8 cellular contexts compared by ENCODE assay signal in genomic region chr11:31810779-31811647, GRCh38. TPM values are rescaled to one million over a fixed set of nuclear protein-coding genes. Genes with fewer than 3 reads are reported as not detected.
DNase-seq lines count a peak whose midpoint lies in the region; ATAC-seq and TF ChIP-seq lines count a peak whose summit lies in the region.

PAX6 (minus strand) TSS chr11:31811322; CDS start chr11:31806411, 4,911 bp downstream.

- peak within 1 kb of the TSS; percentile 46 for H2AFZ ChIP-seq in parathyroid adenoma

- peaks cover 1% of the 10 kb centered on the region for H3K9me3 Mint-ChIP-seq in activated naive CD8-positive, alpha-beta T cell treated with anti-CD3 and anti-CD28 coated beads for 36 hours

- H3K4me1 ChIP-seq in parathyroid adenoma: no peaks in the 10 kb centered on the region

- ATAC-seq in GM19372 (IDR thresholded peaks at IDR 0.05; ENCODE audit: low read depth, unreplicated experiment) (peak; percentile 43), HG03378 (IDR thresholded peaks at IDR 0.05; ENCODE audit: unreplicated experiment) (peak; percentile 85), left cardiac atrium (peak; percentile 36 to 60)

- peak; percentile 62 for DNase-seq in COLO668 (lab: John Stamatoyannopoulos, UW; ENCODE audit: unreplicated experiment)
- DNase-seq in NCI-H526 treated with DMSO at 0.1 percent for 48 hours (lab: John Stamatoyannopoulos, UW): peak; percentile 99
- peak; percentile 66 for DNase-seq in activated naive CD8-positive, alpha-beta T cell treated with anti-CD3 and anti-CD28 coated beads for 36 hours
- DNase-seq in left cardiac atrium: peak; percentile 40
- DNase-seq in activated gamma-delta T cell (lab: John Stamatoyannopoulos, UW): no peak

- no peak within 1 kb of the TSS for H3K27ac ChIP-seq in parathyroid adenoma

- TF ChIP-seq CTCF in parathyroid adenoma (IDR thresholded peaks at IDR 0.05): no peak

- peak within 1 kb of the TSS; percentile 64 for H3K4me3 Mint-ChIP-seq in activated naive CD8-positive, alpha-beta T cell treated with anti-CD3 and anti-CD28 coated beads for 36 hours

- peak within 1 kb of the TSS; percentile 53 for H3K4me2 ChIP-seq in parathyroid adenoma (ENCODE audit: low read length)

- H3K9ac ChIP-seq in parathyroid adenoma: no peak within 1 kb of the TSS

- no peaks in the 10 kb centered on the region for H3K36me3 Mint-ChIP-seq in activated naive CD8-positive, alpha-beta T cell treated with anti-CD3 and anti-CD28 coated beads for 36 hours

- peak within 1 kb of the TSS; percentile 9 for H3K4me3 ChIP-seq in parathyroid adenoma (ENCODE audit: low read depth, low read length)

- no peaks in the 10 kb centered on the region for H3K36me3 ChIP-seq in parathyroid adenoma (ENCODE audit: control insufficient read depth, insufficient read depth, low read length)

- H3K4me1 Mint-ChIP-seq in activated naive CD8-positive, alpha-beta T cell treated with anti-CD3 and anti-CD28 coated beads for 36 hours: peaks cover 43% of the 10 kb centered on the region

- H3K27me3 ChIP-seq in parathyroid adenoma (ENCODE audit: control insufficient read depth, insufficient read depth, low read length): peaks cover 13% of the 10 kb centered on the region

- no peak within 1 kb of the TSS for H3K27ac Mint-ChIP-seq in activated naive CD8-positive, alpha-beta T cell treated with anti-CD3 and anti-CD28 coated beads for 36 hours

- H3K9me3 ChIP-seq in parathyroid adenoma (ENCODE audit: control insufficient read depth, low read length): no peaks in the 10 kb centered on the region

- no peaks in the 10 kb centered on the region for H3K79me2 ChIP-seq in parathyroid adenoma

- intact Hi-C loops in left cardiac atrium (cut with DNase I): no loop called here

- peaks cover 91% of the 10 kb centered on the region for H3K27me3 Mint-ChIP-seq in activated naive CD8-positive, alpha-beta T cell treated with anti-CD3 and anti-CD28 coated beads for 36 hours

RNA-seq across cellular contexts. Expression of gene PAX6, which starts in this region (rescaled TPM):
- total RNA-seq in activated naive CD8-positive, alpha-beta T cell treated with anti-CD3 and anti-CD28 coated beads for 36 hours: not detected
- not detected for total RNA-seq in left cardiac atrium

Comparison
In these comparisons a context has a peak if more than half of its experiments do, and no peak if none do; other contexts are left out.
1. Peak in DNase-seq in activated naive CD8-positive, alpha-beta T cell treated with anti-CD3 and anti-CD28 coated beads for 36 hours; RNA of the gene not detected or under 1 TPM.
2. Peak in DNase-seq and ATAC-seq in left cardiac atrium; RNA of the gene not detected or under 1 TPM.